7 cellular contexts compared by ENCODE assay signal in the genomic region with DNA sequence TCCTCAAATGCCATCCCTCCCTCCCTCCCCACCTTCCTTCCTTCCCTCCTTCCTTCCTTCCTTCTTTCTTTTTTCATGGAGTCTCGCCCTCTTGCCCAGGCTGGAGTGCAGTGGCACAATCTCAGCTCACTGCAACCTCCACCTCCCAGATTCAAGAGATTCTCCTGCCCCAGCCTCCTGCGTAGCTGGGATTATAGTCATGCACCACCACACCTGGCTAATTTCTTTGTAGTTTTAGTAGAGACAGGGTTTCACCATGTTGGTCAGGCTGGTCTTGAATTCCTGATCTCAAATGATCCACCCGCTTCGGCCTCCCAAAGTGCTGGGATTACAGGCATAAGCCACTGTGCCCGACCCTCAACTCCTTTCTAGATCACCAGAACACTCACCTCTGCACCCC.
DNase-seq lines count a peak whose midpoint lies in the region; ATAC-seq and TF ChIP-seq lines count a peak whose summit lies in the region.
"Not testable (repeated sequence)": the region's sequence is repeated elsewhere in the genome, so short reads cannot be mapped to it uniquely, and the experiment has no call there.

No MANE protein-coding gene starts in this region.

- not testable (repeated sequence) for H3K9me3 ChIP-seq in H9 (ENCODE audit: control insufficient read depth, low read depth, low read length); T-helper 17 cell (ENCODE audit: control insufficient read depth, low read length, poor library complexity, severe bottlenecking); colonic mucosa; trophoblast cell (ENCODE audit: insufficient read depth, low read depth, low read length); thyroid gland

- H3K23ac ChIP-seq in H9 (ENCODE audit: insufficient read length, low read depth, low read length); trophoblast cell (ENCODE audit: low read length): not testable (repeated sequence)

- not testable (repeated sequence) for H3K79me2 ChIP-seq in H9 (ENCODE audit: insufficient read depth, low read length); trophoblast cell (ENCODE audit: control insufficient read depth, insufficient read depth, low read length, poor library complexity)

- not testable (repeated sequence) for H3T11ph ChIP-seq in H9 (ENCODE audit: low read length)

- H2AFZ ChIP-seq in H9 (ENCODE audit: low read length); trophoblast cell (ENCODE audit: insufficient read depth, low read length, poor library complexity): not testable (repeated sequence)

- TF ChIP-seq POLR2A in thyroid gland (IDR thresholded peaks at IDR 0.05): not testable (repeated sequence)

- not testable (repeated sequence) for H3K36me3 ChIP-seq in colonic mucosa; trophoblast cell (ENCODE audit: control insufficient read depth in 1 of 2, insufficient read depth in 2 of 2, low read length in 2 of 2); thyroid gland

- not testable (repeated sequence) for H4K20me1 ChIP-seq in H9 (ENCODE audit: control insufficient read depth, insufficient read depth, insufficient read length)

- not testable (repeated sequence) for H2BK12ac ChIP-seq in H9 (ENCODE audit: insufficient read length, low read depth, low read length); trophoblast cell (ENCODE audit: low read length)

- not testable (repeated sequence) for H4K8ac ChIP-seq in H9 (replicated peaks; ENCODE audit: insufficient read length, low read depth, low read length); trophoblast cell (ENCODE audit: low read depth, low read length)

- not testable (repeated sequence) for H3K4ac ChIP-seq in H9 (ENCODE audit: low read depth, low read length); trophoblast cell (ENCODE audit: low read depth, low read length)

- not testable (repeated sequence) for H3K9me3 Mint-ChIP-seq in H9; activated T-helper 1 cell treated with anti-CD3 and anti-CD28 coated beads, Interleukin-12 subunit alpha, Interleukin-12 subunit beta, Interleukin-2, Interleukin-4 antibody, amounts not matched to agents 30 ng/mL and 10 ng/mL and 1 ng/mL, durations not matched to agents 14 hours and 24 hours and 36 hours; memory B cell

- DNase-seq in H9; T-helper 17 cell; activated T-helper 1 cell treated with anti-CD3 and anti-CD28 coated beads, Interleukin-12 subunit alpha, Interleukin-12 subunit beta, Interleukin-2, Interleukin-4 antibody, amounts not matched to agents 30 ng/mL and 10 ng/mL and 1 ng/mL, durations not matched to agents 14 hours and 24 hours and 36 hours (ENCODE audit: low spot score); colonic mucosa; memory B cell (ENCODE audit: low spot score in 2 of 2); thyroid gland: not testable (repeated sequence)
- peak; percentile 60 to 78 for DNase-seq in trophoblast cell

- TF ChIP-seq CTCF in H9 (conservative IDR thresholded peaks at IDR 0.05); colonic mucosa (IDR thresholded peaks at IDR 0.05); thyroid gland (IDR thresholded peaks at IDR 0.05): not testable (repeated sequence)

- not testable (repeated sequence) for H2AK5ac ChIP-seq in H9 (ENCODE audit: insufficient read length, low read length); trophoblast cell (ENCODE audit: low read length)

- H3K56ac ChIP-seq in H9 (ENCODE audit: insufficient read length, low read depth, low read length): not testable (repeated sequence)

- not testable (repeated sequence) for H3K27ac ChIP-seq in H9 (ENCODE audit: insufficient read length, low read depth, low read length); trophoblast cell (ENCODE audit: low read depth, low read length)
- H3K27ac ChIP-seq in colonic mucosa: peak overlapping the region; percentile 87
- peak overlapping the region; percentile 89 to 98 (median 95) for H3K27ac ChIP-seq in thyroid gland

- H3K14ac ChIP-seq in H9 (ENCODE audit: insufficient read depth, low read length); trophoblast cell (ENCODE audit: low read length): not testable (repeated sequence)

- H3K36me3 Mint-ChIP-seq in H9 (ENCODE audit: insufficient read depth in 1 of 3, low read depth in 3 of 3); T-helper 17 cell (ENCODE audit: low read depth); activated T-helper 1 cell treated with anti-CD3 and anti-CD28 coated beads, Interleukin-12 subunit alpha, Interleukin-12 subunit beta, Interleukin-2, Interleukin-4 antibody, amounts not matched to agents 30 ng/mL and 10 ng/mL and 1 ng/mL, durations not matched to agents 14 hours and 24 hours and 36 hours (ENCODE audit: low read depth); memory B cell: not testable (repeated sequence)

- not testable (repeated sequence) for H2BK5ac ChIP-seq in H9 (ENCODE audit: insufficient read length, low read length); trophoblast cell (ENCODE audit: low read depth, low read length, poor library complexity)

- no CpG with 5 or more reads among the region's 5 CpGs for WGBS in H9 (ENCODE audit: extremely low coverage, insufficient read length, low lambda C conversion rate)
- no CpG with 5 or more reads among the region's 5 CpGs for WGBS in trophoblast cell (ENCODE audit: extremely low coverage, insufficient coverage, insufficient read length)
- WGBS in thyroid gland, 2 donors: 79 to 95% methylated on average over 5 of the region's 5 CpGs

- H4K91ac ChIP-seq in H9 (ENCODE audit: insufficient read length, low read depth, low read length); trophoblast cell (ENCODE audit: low read depth, low read length): not testable (repeated sequence)

- not testable (repeated sequence) for H2BK20ac ChIP-seq in H9 (ENCODE audit: low read depth, low read length, poor library complexity, severe bottlenecking)

- not testable (repeated sequence) for H3K27me3 Mint-ChIP-seq in H9 (ENCODE audit: low read depth); T-helper 17 cell; activated T-helper 1 cell treated with anti-CD3 and anti-CD28 coated beads, Interleukin-12 subunit alpha, Interleukin-12 subunit beta, Interleukin-2, Interleukin-4 antibody, amounts not matched to agents 30 ng/mL and 10 ng/mL and 1 ng/mL, durations not matched to agents 14 hours and 24 hours and 36 hours (ENCODE audit: insufficient read depth); memory B cell

- H3K4me3 ChIP-seq in colonic mucosa; trophoblast cell (ENCODE audit: low read depth, low read length); thyroid gland (replicated peaks in 1 of 3): not testable (repeated sequence)

- H4K5ac ChIP-seq in H9 (ENCODE audit: insufficient read length, low read depth, low read length): not testable (repeated sequence)

- H3K4me1 Mint-ChIP-seq in H9 (peaks cover 35 to 37% of the 10 kb centered on the region in 2 experiments), memory B cell (peaks cover 35% of the 10 kb centered on the region)
- not testable (repeated sequence) for H3K4me1 Mint-ChIP-seq in T-helper 17 cell
- H3K4me1 Mint-ChIP-seq in activated T-helper 1 cell treated with anti-CD3 and anti-CD28 coated beads, Interleukin-12 subunit alpha, Interleukin-12 subunit beta, Interleukin-2, Interleukin-4 antibody, amounts not matched to agents 30 ng/mL and 10 ng/mL and 1 ng/mL, durations not matched to agents 14 hours and 24 hours and 36 hours (ENCODE audit: low read depth): peaks cover 42% of the 10 kb centered on the region

- H3K9ac ChIP-seq in H9 (ENCODE audit: extremely low read depth, insufficient read length, low read length); colonic mucosa (ENCODE audit: low read depth in 2 of 2, low read length in 2 of 2); trophoblast cell (ENCODE audit: low read length): not testable (repeated sequence)

- H3K23me2 ChIP-seq in H9 (ENCODE audit: insufficient read length, low read depth, low read length, poor library complexity, severe bottlenecking): not testable (repeated sequence)

- not testable (repeated sequence) for H2BK15ac ChIP-seq in H9 (ENCODE audit: low read depth, low read length)

- H4K12ac ChIP-seq in trophoblast cell (ENCODE audit: low read depth, low read length): not testable (repeated sequence)

- not testable (repeated sequence) for H3K4me2 ChIP-seq in H9 (ENCODE audit: insufficient read depth, insufficient read length, low read length); trophoblast cell (ENCODE audit: low read length)

- H3K27ac Mint-ChIP-seq in H9: peak overlapping the region in 2 of 3 experiments; percentile 64 to 71; a peak in 3 of 7 replicates
- H3K27ac Mint-ChIP-seq in T-helper 17 cell: peak overlapping the region; percentile 43
- peak overlapping the region; percentile 63 for H3K27ac Mint-ChIP-seq in activated T-helper 1 cell treated with anti-CD3 and anti-CD28 coated beads, Interleukin-12 subunit alpha, Interleukin-12 subunit beta, Interleukin-2, Interleukin-4 antibody, amounts not matched to agents 30 ng/mL and 10 ng/mL and 1 ng/mL, durations not matched to agents 14 hours and 24 hours and 36 hours
- H3K27ac Mint-ChIP-seq in memory B cell: peak overlapping the region; percentile 88

- not testable (repeated sequence) for ATAC-seq in T-helper 17 cell; memory B cell (ENCODE audit: low read depth)

- not testable (repeated sequence) for H3K4me1 ChIP-seq in H9 (ENCODE audit: insufficient read depth, low read length); colonic mucosa
- H3K4me1 ChIP-seq in trophoblast cell (ENCODE audit: control insufficient read depth in 1 of 2, insufficient read depth in 2 of 2, low read length in 2 of 2): peaks cover 20 to 21% of the 10 kb centered on the region in 2 experiments
- peaks cover 54 to 58% of the 10 kb centered on the region in 2 donors for H3K4me1 ChIP-seq in thyroid gland

- not testable (repeated sequence) for H3K4me3 Mint-ChIP-seq in H9; T-helper 17 cell; activated T-helper 1 cell treated with anti-CD3 and anti-CD28 coated beads, Interleukin-12 subunit alpha, Interleukin-12 subunit beta, Interleukin-2, Interleukin-4 antibody, amounts not matched to agents 30 ng/mL and 10 ng/mL and 1 ng/mL, durations not matched to agents 14 hours and 24 hours and 36 hours
- H3K4me3 Mint-ChIP-seq in memory B cell: peak overlapping the region; percentile 62

- not testable (repeated sequence) for H3K79me1 ChIP-seq in H9 (ENCODE audit: insufficient read depth, low read depth, low read length, poor library complexity, severe bottlenecking); trophoblast cell (ENCODE audit: low read length)

- H3K27me3 ChIP-seq in H9 (ENCODE audit: insufficient read depth, low read length); colonic mucosa; trophoblast cell (ENCODE audit: insufficient read depth, low read length); thyroid gland: not testable (repeated sequence)

- intact Hi-C loops in activated T-helper 1 cell treated with anti-CD3 and anti-CD28 coated beads, Interleukin-12 subunit alpha, Interleukin-12 subunit beta, Interleukin-2, Interleukin-4 antibody, amounts not matched to agents 30 ng/mL and 10 ng/mL and 1 ng/mL, durations not matched to agents 14 hours and 24 hours and 36 hours (cut with micrococcal nuclease): loop anchor here (5.0 to 10.0 kb wide), 3 partner anchors 110 to 388 kb away; a partner anchor contains a TSS
- intact Hi-C loops in colonic mucosa (cut with DNase I): loop anchor here (5.0 kb wide), 1 partner anchor 35 kb away; no protein-coding TSS in a partner anchor
- intact Hi-C loops in thyroid gland (cut with DNase I): not testable (repeated sequence)

- not testable (repeated sequence) for H2BK120ac ChIP-seq in H9 (ENCODE audit: low read depth, low read length, poor library complexity, severe bottlenecking); trophoblast cell (ENCODE audit: insufficient read depth, low read length, poor library complexity)

- H3K18ac ChIP-seq in H9 (ENCODE audit: insufficient read length, low read depth, low read length); trophoblast cell (ENCODE audit: low read length): not testable (repeated sequence)
